10 cellular contexts compared by ENCODE assay signal in the genomic region with DNA sequence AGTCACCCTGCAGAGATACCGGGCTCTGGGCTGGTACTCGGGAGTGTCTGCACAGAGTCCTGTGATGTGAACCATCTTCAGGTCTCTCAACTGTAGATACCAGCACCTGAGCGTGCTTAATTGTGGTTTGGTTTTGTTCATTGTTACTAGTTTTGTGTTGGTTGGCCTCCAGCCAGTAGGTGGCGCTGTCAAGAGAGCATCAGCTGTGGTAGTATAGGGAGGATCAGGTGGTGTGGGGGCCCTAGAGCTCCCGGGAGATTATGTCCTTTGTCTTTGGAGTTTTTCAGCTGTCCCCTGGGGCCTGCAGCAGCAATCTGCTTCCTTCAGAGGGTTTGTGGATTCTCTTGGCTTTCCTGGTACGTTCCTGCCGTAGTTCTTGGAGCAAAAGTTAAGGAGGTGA.
DNase-seq lines count a peak whose midpoint lies in the region; ATAC-seq, FAIRE-seq and TF ChIP-seq lines count a peak whose summit lies in the region.
"Had no signal": no experiment of that assay in that cellular context is flagged by ENCODE, and none has a peak within 500 bp of the region (broad histone marks: within the 10 kb centered on the region; RNA-seq: fewer than 3 reads in every experiment).

No MANE protein-coding gene starts in this region.

- TF ChIP-seq CTCF in HepG2 (CRISPR knock-in tag; IDR thresholded peaks at IDR 0.05) (peak; percentile 59), right lobe of liver (IDR thresholded peaks at IDR 0.05) (peak in 1 of 4 donors; percentile 10), NB4 (IDR thresholded peaks at IDR 0.05; ENCODE audit: low read depth, low read length) (peak; percentile 30), endothelial cell of umbilical vein (IDR thresholded peaks at IDR 0.05; ENCODE audit: extremely low read depth in 1 of 2, insufficient read depth in 1 of 2, low read depth in 1 of 2, low read length in 2 of 2) (peak; percentile 15 to 21), testis (IDR thresholded peaks at IDR 0.05) (peak in 2 of 3 experiments; percentile 13 to 41)

- TF ChIP-seq EP300 in HepG2 (IDR thresholded peaks at IDR 0.05; ENCODE audit: low read depth in 2 of 2, low read length in 2 of 2) (no peak), HepG2 (CRISPR knock-in tag; IDR thresholded peaks at IDR 0.05; ENCODE audit: borderline replicate concordance) (no peak)

- H3K4me1 ChIP-seq in HepG2 (ENCODE audit: insufficient read depth, low read length) (peaks cover 16% of the 10 kb centered on the region), right lobe of liver (peaks cover 0 to 10% (median 0%) of the 10 kb centered on the region in 4 donors), endothelial cell of umbilical vein (ENCODE audit: control insufficient read depth, extremely low read depth, insufficient read depth, low read length) (peaks cover 8% of the 10 kb centered on the region), testis (no peaks in the 10 kb centered on the region)

- H3K9ac ChIP-seq in HepG2 (ENCODE audit: insufficient read depth, low read depth, low read length) (no peak overlapping the region), endothelial cell of umbilical vein (replicated peaks; ENCODE audit: extremely low read depth, insufficient read depth, low read length) (no peak overlapping the region)

- TF ChIP-seq POLR2A in HepG2 (IDR thresholded peaks at IDR 0.05; ENCODE audit: insufficient read depth in 1 of 2, low read depth in 2 of 2, low read length in 2 of 2) (no peak), right lobe of liver (IDR thresholded peaks at IDR 0.05) (no peak), NB4 (IDR thresholded peaks at IDR 0.05; ENCODE audit: extremely low read depth, insufficient read length) (no peak), endothelial cell of umbilical vein (IDR thresholded peaks at IDR 0.05; ENCODE audit: low read depth, low read length) (no peak), testis (IDR thresholded peaks at IDR 0.05) (no peak)

- H3K27ac ChIP-seq in HepG2 (ENCODE audit: extremely low read length, insufficient read depth, low read length) (no peak overlapping the region), right lobe of liver (no peak overlapping the region), endothelial cell of umbilical vein (ENCODE audit: insufficient read depth, low read depth, low read length) (no peak overlapping the region), testis (no peak overlapping the region)

- no peaks in the 10 kb centered on the region for H3K9me1 ChIP-seq in endothelial cell of umbilical vein (replicated peaks; ENCODE audit: control insufficient read depth, extremely low read depth, insufficient read depth, low read length)

- H3K4me2 ChIP-seq in HepG2 (ENCODE audit: low read depth, low read length), result no peak overlapping the region
- no peak overlapping the region for H3K4me2 ChIP-seq in endothelial cell of umbilical vein (ENCODE audit: insufficient read depth, low read length)

- CTCF ChIA-PET in HepG2 (lab: Yijun Ruan, JAX; ENCODE audit: low intra/inter-chr PET ratio, low total read pairs), result no interaction called here
- CTCF ChIA-PET in endothelial cell of umbilical vein (lab: Charles Lee), result no interaction called here

- WGBS in HepG2 (ENCODE audit: low lambda C conversion rate), result 95% methylated on average over 7 of the region's 7 CpGs
- WGBS in right lobe of liver (ENCODE audit: insufficient coverage, low coverage, low lambda C conversion rate, missing lambda C conversion rate), result 96% methylated on average over 6 of the region's 7 CpGs
- WGBS in testis, 2 donors, result 73 to 76% methylated on average over 7 of the region's 7 CpGs

- H3K9me3 ChIP-seq in HepG2 (ENCODE audit: low read length) (peaks cover 16% of the 10 kb centered on the region; the same call in 1 of the 2 replicates), right lobe of liver (peaks cover 0 to 3% (median 0%) of the 10 kb centered on the region in 4 donors), endothelial cell of umbilical vein (replicated peaks; ENCODE audit: control insufficient read depth, insufficient read depth, low read length) (no peaks in the 10 kb centered on the region), testis (no peaks in the 10 kb centered on the region)

- H3K4me3 ChIP-seq in HepG2 (replicated peaks in 1 of 3; ENCODE audit: insufficient read depth in 1 of 3, low read depth in 2 of 3, low read length in 3 of 3) (no peak overlapping the region), right lobe of liver (no peak overlapping the region), NB4 (ENCODE audit: low read depth, low read length) (no peak overlapping the region), endothelial cell of umbilical vein (replicated peaks in 1 of 3; ENCODE audit: insufficient read depth in 1 of 3, low read depth in 1 of 3, low read length in 3 of 3) (no peak overlapping the region), testis (peak overlapping the region in 1 of 2 donors; percentile 4)

- no peaks in the 10 kb centered on the region for H3K36me3 ChIP-seq in HepG2 (replicated peaks in 1 of 2; ENCODE audit: control insufficient read depth in 1 of 2, insufficient read depth in 2 of 2, low read length in 2 of 2)
- no peaks in the 10 kb centered on the region for H3K36me3 ChIP-seq in right lobe of liver
- no peaks in the 10 kb centered on the region for H3K36me3 ChIP-seq in endothelial cell of umbilical vein (ENCODE audit: control insufficient read depth in 2 of 2, extremely low read depth in 1 of 2, insufficient read depth in 2 of 2, low read length in 2 of 2)
- H3K36me3 ChIP-seq in testis (ENCODE audit: low read depth, missing control alignments), result no peaks in the 10 kb centered on the region

- H2AFZ ChIP-seq in HepG2 (ENCODE audit: low read length) (no peak overlapping the region), endothelial cell of umbilical vein (ENCODE audit: low read depth, low read length) (no peak overlapping the region)

- DNase-seq in HepG2 (ENCODE audit: low spot score) (no peak), right lobe of liver (no peak), NB4 (ENCODE audit: low read depth) (no peak), endothelial cell of umbilical vein (ENCODE audit: low read depth, low spot score) (no peak), testis (peak; percentile 74), cerebellar cortex (ENCODE audit: low spot score) (no peak)
- DNase-seq: activated CD4-positive, alpha-beta T cell treated with anti-CD3 and anti-CD28 coated beads, Interleukin-2, amount 50 U/mL, for 1 hour had no signal

- no peak for TF ChIP-seq RAD21 in HepG2 (CRISPR knock-in tag; IDR thresholded peaks at IDR 0.05)

- dilution Hi-C loops in endothelial cell of umbilical vein (cut with MboI; ENCODE audit: extremely low pct_ligation_motif_present, low sequenced_read_pairs), result no loop called here

- peaks cover 45% of the 10 kb centered on the region for H3K79me2 ChIP-seq in HepG2 (ENCODE audit: insufficient read depth, low read length)
- peaks cover 72% of the 10 kb centered on the region for H3K79me2 ChIP-seq in endothelial cell of umbilical vein (ENCODE audit: control insufficient read depth, insufficient read depth, low read length)

- POLR2A ChIA-PET in HepG2 (lab: Yijun Ruan, JAX), result no interaction called here
- POLR2A ChIA-PET in endothelial cell of umbilical vein (lab: Charles Lee), result interaction anchor here (0.5 kb wide), 1 partner anchor 22 kb away, joined by 3 read pairs; no protein-coding TSS in a partner anchor

- in situ Hi-C loops in HepG2 (cut with HindIII; ENCODE audit: extremely low pct_ligation_motif_present, low pct_unique_long_range_greater_than_20kb), result no loop called here

- BruUV-seq in HepG2 (replicated peaks; lab: Mats Ljungman, UMichigan) (no TSS peak), endothelial cell of umbilical vein (replicated peaks; lab: Mats Ljungman, UMichigan) (no TSS peak)

- H3K27me3 ChIP-seq in HepG2 (ENCODE audit: control insufficient read depth in 1 of 2, insufficient read depth in 2 of 2, low read length in 2 of 2) (no peaks in the 10 kb centered on the region), right lobe of liver (no peaks in the 10 kb centered on the region), endothelial cell of umbilical vein (ENCODE audit: control insufficient read depth in 2 of 2, insufficient read depth in 2 of 2, low read length in 2 of 2) (no peaks in the 10 kb centered on the region), testis (no peaks in the 10 kb centered on the region)

- H4K20me1 ChIP-seq in HepG2 (ENCODE audit: insufficient read depth, low read length) (peaks cover 16% of the 10 kb centered on the region; the same call in 1 of the 2 replicates), endothelial cell of umbilical vein (replicated peaks; ENCODE audit: control insufficient read depth, extremely low read depth, insufficient read depth, low read length) (peaks cover 7% of the 10 kb centered on the region)

- FAIRE-seq in HepG2 (lab: Jason Lieb, UNC) (no peak), endothelial cell of umbilical vein (lab: Jason Lieb, UNC) (no peak)

- intact Hi-C loops in HepG2 (cut with micrococcal nuclease; ENCODE audit: unreplicated experiment) (no loop called here), right lobe of liver (cut with DNase I) (no loop called here), endothelial cell of umbilical vein (cut with micrococcal nuclease) (no loop called here), testis (cut with DNase I; ENCODE audit: low total_unique reads) (no loop called here)

- ATAC-seq in HepG2 (no peak), right lobe of liver (no peak), GM18502 (IDR thresholded peaks at IDR 0.05; ENCODE audit: poor library complexity, unreplicated experiment) (no peak), HG02798 (IDR thresholded peaks at IDR 0.05; ENCODE audit: poor library complexity, unreplicated experiment) (no peak)
- ATAC-seq: activated naive CD4-positive, alpha-beta T cell treated with anti-CD3 and anti-CD28 coated beads, Interleukin-2, amount 50 U/mL, for 72 hours had no signal

TF ChIP-seq in HepG2, 621 proteins besides CTCF, POLR2A, EP300 and RAD21 (continues in another document):
- TF ChIP-seq SP2 (CRISPR knock-in tag; IDR thresholded peaks at IDR 0.05), result no peak
- TF ChIP-seq, protein P1, sequence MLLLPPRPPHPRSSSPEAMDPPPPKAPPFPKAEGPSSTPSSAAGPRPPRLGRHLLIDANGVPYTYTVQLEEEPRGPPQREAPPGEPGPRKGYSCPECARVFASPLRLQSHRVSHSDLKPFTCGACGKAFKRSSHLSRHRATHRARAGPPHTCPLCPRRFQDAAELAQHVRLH (CRISPR knock-in tag; IDR thresholded peaks at IDR 0.05; ENCODE audit: borderline replicate concordance, low read depth), result no peak

TF ChIP-seq in endothelial cell of umbilical vein, 7 proteins besides CTCF, POLR2A, EP300 and RAD21:
- TF ChIP-seq EZH2 (IDR thresholded peaks at IDR 0.05; ENCODE audit: borderline replicate concordance, low read depth, low read length, severe bottlenecking) (no peak), GATA2 (IDR thresholded peaks at IDR 0.05; ENCODE audit: insufficient read depth, insufficient read length, low read depth, low read length) (no peak), MYC (IDR thresholded peaks at IDR 0.05; ENCODE audit: low read depth, low read length) (no peak), JUN (IDR thresholded peaks at IDR 0.05; ENCODE audit: borderline replicate concordance, insufficient read depth, insufficient read length, low read depth) (no peak), FOS (IDR thresholded peaks at IDR 0.05; ENCODE audit: borderline replicate concordance, insufficient read depth, low read length) (no peak)
